Comparison of ENCODE assay signal across 8 cellular contexts in the genomic region with DNA sequence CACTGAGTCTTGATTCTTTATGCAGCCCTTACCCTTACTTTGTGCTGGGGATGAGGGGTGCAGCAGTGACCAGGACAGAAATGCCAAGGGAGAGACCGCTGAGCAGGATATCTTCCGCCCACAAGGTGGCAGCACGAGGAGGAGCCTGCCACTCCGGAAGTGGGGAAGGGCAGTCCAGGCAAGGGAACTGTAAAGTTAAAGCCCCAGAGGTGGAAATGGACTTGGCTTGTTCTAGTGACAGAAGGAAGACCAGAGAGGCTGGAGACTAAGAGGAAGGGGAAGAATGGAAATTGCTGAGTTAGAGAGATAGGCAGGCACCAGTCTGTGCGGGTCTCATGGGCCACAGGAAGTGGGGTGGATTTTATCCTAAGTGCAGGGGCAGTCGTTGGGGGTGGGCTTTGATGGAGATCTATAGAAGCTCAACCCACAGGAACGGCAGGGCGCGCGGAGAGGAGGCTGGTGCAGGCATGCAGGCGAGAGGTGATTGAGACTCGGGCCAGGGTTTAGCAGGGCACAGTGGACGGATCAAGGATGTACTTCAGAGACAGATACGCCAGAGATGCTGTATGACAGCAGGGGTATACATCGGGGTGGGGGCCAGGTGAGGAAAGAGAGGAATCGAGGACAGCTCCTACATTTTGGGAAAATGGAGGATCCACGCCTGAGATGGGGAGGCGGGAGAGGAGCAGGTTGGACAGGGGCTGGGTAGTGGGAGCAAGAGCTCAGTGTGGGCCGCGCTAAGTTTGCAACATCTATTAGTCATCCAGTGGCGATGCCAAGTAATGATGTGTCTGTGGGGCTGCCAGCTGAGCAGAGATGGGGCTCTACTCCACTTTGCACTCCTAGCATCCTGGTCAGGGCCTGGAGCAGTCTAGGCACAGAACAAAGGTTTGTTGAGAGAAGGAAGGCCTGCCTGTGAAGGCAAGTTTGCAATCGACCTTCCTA. TPM values are rescaled to one million over a fixed set of nuclear protein-coding genes. Genes with fewer than 3 reads are reported as not detected.
A peak's percentile ranks its signal among the peaks of the same experiment; 100 is the strongest.
DNase-seq lines count a peak whose midpoint lies in the region; ATAC-seq and TF ChIP-seq lines count a peak whose summit lies in the region.

No MANE protein-coding gene starts in this region.

- peaks cover 26% of the 10 kb centered on the region for H3K4me1 Mint-ChIP-seq in Caco-2 (ENCODE audit: low read depth, unreplicated experiment)
- H3K4me1 Mint-ChIP-seq in activated CD4-positive, alpha-beta T cell treated with anti-CD3 and anti-CD28 coated beads, Interleukin-2, amount 10 ng/mL, durations not matched to agents 7 days and 5 days, result peaks cover 51% of the 10 kb centered on the region

- WGBS in lung, 2 donors, result 33 to 42% methylated on average over 22 of the region's 22 CpGs

- H3K36me3 Mint-ChIP-seq in Caco-2 (ENCODE audit: insufficient read depth, unreplicated experiment), result peaks cover 49% of the 10 kb centered on the region
- H3K36me3 Mint-ChIP-seq in activated CD4-positive, alpha-beta T cell treated with anti-CD3 and anti-CD28 coated beads, Interleukin-2, amount 10 ng/mL, durations not matched to agents 7 days and 5 days (ENCODE audit: low read depth), result peaks cover 10% of the 10 kb centered on the region

- DNase-seq in Caco-2 (peak; percentile 91 to 93), NCI-H774 (lab: John Stamatoyannopoulos, UW) (peak; percentile 63), lung (ENCODE audit: low spot score) (peak; percentile 84)
- DNase-seq in activated CD4-positive, alpha-beta T cell treated with anti-CD3 and anti-CD28 coated beads, Interleukin-2, amount 10 ng/mL, durations not matched to agents 7 days and 5 days, result peak; percentile 83
- DNase-seq in stimulated activated CD8-positive, alpha-beta memory T cell treated with anti-CD3 and anti-CD28 coated beads, Interleukin-7, amount 100 ng/mL, for 48 hours (ENCODE audit: extremely low read depth in 1 of 2, low read depth in 1 of 2), result peak; percentile 48 to 73

- H3K4me1 ChIP-seq in Caco-2 (peaks cover 32% of the 10 kb centered on the region), duodenal mucosa (ENCODE audit: control insufficient read depth in 1 of 2, insufficient read depth in 2 of 2, low read length in 2 of 2) (peaks cover 18 to 32% of the 10 kb centered on the region in 2 donors), lung (ENCODE audit: control insufficient read depth in 2 of 2, insufficient read depth in 2 of 2, low read length in 2 of 2) (peaks cover 0 to 12% of the 10 kb centered on the region in 2 donors)

- no peaks in the 10 kb centered on the region for H3K27me3 Mint-ChIP-seq in Caco-2 (ENCODE audit: insufficient read depth, unreplicated experiment)
- no peaks in the 10 kb centered on the region for H3K27me3 Mint-ChIP-seq in activated CD4-positive, alpha-beta T cell treated with anti-CD3 and anti-CD28 coated beads, Interleukin-2, amount 10 ng/mL, durations not matched to agents 7 days and 5 days

- no peaks in the 10 kb centered on the region for H3K9me3 ChIP-seq in Caco-2
- no peaks in the 10 kb centered on the region for H3K9me3 ChIP-seq in duodenal mucosa (ENCODE audit: control insufficient read depth in 1 of 2, low read length in 2 of 2)
- H3K9me3 ChIP-seq in lung (ENCODE audit: control insufficient read depth in 2 of 2, insufficient read depth in 1 of 2, low read length in 1 of 2), result no peaks in the 10 kb centered on the region

- TF ChIP-seq CTCF in Caco-2 (IDR thresholded peaks at IDR 0.05; ENCODE audit: insufficient read depth in 1 of 2, low read depth in 1 of 2, low read length in 1 of 2, severe bottlenecking in 1 of 2, unreplicated experiment in 1 of 2) (peak; percentile 88 to 99), lung (IDR thresholded peaks at IDR 0.05; ENCODE audit: control extremely low read depth, extremely low read depth) (peak; percentile 75)

- H3K4me3 ChIP-seq in Caco-2 (ENCODE audit: low read depth, low read length) (no peak overlapping the region), duodenal mucosa (ENCODE audit: low read depth in 1 of 2, low read length in 2 of 2) (peak overlapping the region in 1 of 2 donors; percentile 43), lung (no peak overlapping the region)

- H3K36me3 ChIP-seq in Caco-2 (ENCODE audit: control insufficient read depth, insufficient read depth, low read length), result 0 out of 2 replicates have a peak, but pooled peaks cover 3% of the 10 kb centered on the region
- no peaks in the 10 kb centered on the region for H3K36me3 ChIP-seq in duodenal mucosa (ENCODE audit: control insufficient read depth in 1 of 2, insufficient read depth in 2 of 2, low read length in 2 of 2)
- H3K36me3 ChIP-seq in lung (ENCODE audit: control insufficient read depth in 2 of 2, insufficient read depth in 2 of 2, low read length in 2 of 2), result peaks cover 0 to 3% of the 10 kb centered on the region in 2 donors

- H3K27ac Mint-ChIP-seq in Caco-2 (ENCODE audit: unreplicated experiment), result peak overlapping the region; percentile 68
- peak overlapping the region; percentile 74 for H3K27ac Mint-ChIP-seq in activated CD4-positive, alpha-beta T cell treated with anti-CD3 and anti-CD28 coated beads, Interleukin-2, amount 10 ng/mL, durations not matched to agents 7 days and 5 days

- no TSS peak for BruUV-seq in Caco-2 (replicated peaks; lab: Mats Ljungman, UMichigan)

- ATAC-seq in HG03354 (IDR thresholded peaks at IDR 0.05; ENCODE audit: poor library complexity, severe bottlenecking, unreplicated experiment), result peak; percentile 39
- ATAC-seq in lung (ENCODE audit: insufficient read depth, low FRiP score), result peak; percentile 67
- no peak for ATAC-seq in GM18867 (IDR thresholded peaks at IDR 0.05; ENCODE audit: unreplicated experiment)

- POLR2A ChIA-PET in Caco-2 (lab: Charles Lee), result interaction anchor here (0.6 to 1.1 kb wide), 2 partner anchors 46 to 55 kb away, joined by 4 read pairs; no protein-coding TSS in a partner anchor
- POLR2A ChIA-PET in activated CD4-positive, alpha-beta T cell treated with anti-CD3 and anti-CD28 coated beads, Interleukin-2, amount 10 ng/mL, durations not matched to agents 7 days and 5 days (lab: Charles Lee), result interaction anchor here (0.6 kb wide), 1 partner anchor 112 kb away, joined by 4 read pairs; no protein-coding TSS in a partner anchor

- intact Hi-C loops in Caco-2 (cut with micrococcal nuclease; ENCODE audit: unreplicated experiment), result loop anchor here (1.0 to 2.0 kb wide), 3 partner anchors 15 to 54 kb away; no protein-coding TSS in a partner anchor

- H3K27ac ChIP-seq in duodenal mucosa (ENCODE audit: low read depth, low read length) (no peak overlapping the region), lung (ENCODE audit: low read depth in 1 of 2, low read length in 1 of 2) (peak overlapping the region in 1 of 2 donors; percentile 74)

- H3K9me3 Mint-ChIP-seq in Caco-2 (ENCODE audit: unreplicated experiment), result no peaks in the 10 kb centered on the region
- H3K9me3 Mint-ChIP-seq in activated CD4-positive, alpha-beta T cell treated with anti-CD3 and anti-CD28 coated beads, Interleukin-2, amount 10 ng/mL, durations not matched to agents 7 days and 5 days, result no peaks in the 10 kb centered on the region

- CTCF ChIA-PET in Caco-2 (lab: Charles Lee), result interaction anchor here (0.5 to 2.9 kb wide), 12 partner anchors 14 to 208 kb away, joined by 3 to 44 read pairs (median 6); a partner anchor contains a TSS
- CTCF ChIA-PET in activated CD4-positive, alpha-beta T cell treated with anti-CD3 and anti-CD28 coated beads, Interleukin-2, amount 10 ng/mL, durations not matched to agents 7 days and 5 days (lab: Charles Lee), result interaction anchor here (0.8 to 4.9 kb wide), 26 partner anchors 8 to 139 kb away, joined by 3 to 72 read pairs (median 5); a partner anchor contains a TSS

- peak overlapping the region; percentile 6 for H3K4me3 Mint-ChIP-seq in Caco-2 (ENCODE audit: unreplicated experiment)
- peak overlapping the region; percentile 41 for H3K4me3 Mint-ChIP-seq in activated CD4-positive, alpha-beta T cell treated with anti-CD3 and anti-CD28 coated beads, Interleukin-2, amount 10 ng/mL, durations not matched to agents 7 days and 5 days

- H3K9ac ChIP-seq in duodenal mucosa (ENCODE audit: low read depth in 1 of 2, low read length in 2 of 2), result peak overlapping the region; percentile 22 to 49

- H3K27me3 ChIP-seq in Caco-2 (replicated peaks; ENCODE audit: control insufficient read depth, insufficient read depth, low read length) (no peaks in the 10 kb centered on the region), duodenal mucosa (ENCODE audit: control insufficient read depth in 1 of 2, insufficient read depth in 2 of 2, low read length in 2 of 2) (no peaks in the 10 kb centered on the region), lung (ENCODE audit: control insufficient read depth, insufficient read depth) (no peaks in the 10 kb centered on the region)

RNA-seq across cellular contexts. Expression of a gene that starts 3.3 kb away (rescaled TPM):
- total RNA-seq in Caco-2 (2022) (113 and 120 TPM in 2 replicates), lung (10 to 100 TPM; 37.1 to 99.8 TPM)
- 100 to 1,000 TPM; 306 to 324 TPM for total RNA-seq in activated CD4-positive, alpha-beta T cell treated with anti-CD3 and anti-CD28 coated beads, Interleukin-2, amount 10 ng/mL, durations not matched to agents 7 days and 5 days
- polyA plus RNA-seq in lung, result 100 to 1,000 TPM in 1 of 2 donors, 10 to 100 TPM in 1; 95.2 to 130 TPM

RNA-seq across cellular contexts. Expression of a gene that starts 26.1 kb away (rescaled TPM):
- total RNA-seq in Caco-2 (2022) (83.3 and 88.6 TPM in 2 replicates), lung (10 to 100 TPM; 35.9 to 86.2 TPM)
- 100 to 1,000 TPM; 135 to 194 TPM for total RNA-seq in activated CD4-positive, alpha-beta T cell treated with anti-CD3 and anti-CD28 coated beads, Interleukin-2, amount 10 ng/mL, durations not matched to agents 7 days and 5 days
- 10 to 100 TPM; 55.8 to 65.3 TPM for polyA plus RNA-seq in lung

RNA-seq across cellular contexts. Expression of a gene that starts 40.3 kb away (rescaled TPM):
- total RNA-seq in Caco-2 (2022), result 81.2 and 89.6 TPM in 2 replicates
- total RNA-seq in activated CD4-positive, alpha-beta T cell treated with anti-CD3 and anti-CD28 coated beads, Interleukin-2, amount 10 ng/mL, durations not matched to agents 7 days and 5 days, result 1 to 10 TPM; 8.2 to 9.6 TPM
- 10 to 100 TPM; 31.4 to 42.7 TPM for total RNA-seq in lung
- polyA plus RNA-seq in lung, result 10 to 100 TPM; 19.0 to 23.0 TPM
